ENCODE assay signal across 8 cellular contexts in genomic region chr3:42090973-42091731, GRCh38. TPM values are rescaled to one million over a fixed set of nuclear protein-coding genes. Genes with fewer than 3 reads are reported as not detected.
A peak's percentile ranks its signal among the peaks of the same experiment; 100 is the strongest.
DNase-seq lines count a peak whose midpoint lies in the region; ATAC-seq and TF ChIP-seq lines count a peak whose summit lies in the region.

TRAK1 (plus strand) TSS chr3:42091357; CDS start chr3:42091470, 113 bp downstream.

- peaks cover 26% of the 10 kb centered on the region for H3K36me3 Mint-ChIP-seq in IgD-negative memory B cell
- peaks cover 43% of the 10 kb centered on the region for H3K36me3 Mint-ChIP-seq in MCF 10A (ENCODE audit: insufficient read depth, unreplicated experiment)

- peak within 1 kb of the TSS; percentile 25 to 87 (median 40) for H3K9ac ChIP-seq in subcutaneous abdominal adipose tissue (ENCODE audit: low read length in 5 of 5)

- ATAC-seq in left lobe of liver (peak; percentile 44), GM18907 (IDR thresholded peaks at IDR 0.05; ENCODE audit: unreplicated experiment) (no peak)

- no TSS peak for BruUV-seq in MCF 10A (replicated peaks; lab: Mats Ljungman, UMichigan)

- H3K27me3 ChIP-seq in subcutaneous abdominal adipose tissue (ENCODE audit: control insufficient read depth in 5 of 5, insufficient read depth in 4 of 5, low read length in 5 of 5): no peaks in the 10 kb centered on the region

- CTCF ChIA-PET in MCF 10A (lab: Yijun Ruan, JAX): interaction anchor here (0.6 to 1.4 kb wide), 7 partner anchors 9 to 310 kb away, joined by 3 to 17 read pairs (median 4); no protein-coding TSS in a partner anchor

- H3K27ac Mint-ChIP-seq in IgD-negative memory B cell (peak within 1 kb of the TSS; percentile 47 to 94 (median 60)), MCF 10A (ENCODE audit: low read depth, unreplicated experiment) (peak within 1 kb of the TSS; percentile 72)

- peaks cover 4 to 39% (median 25%) of the 10 kb centered on the region in 5 donors for H3K4me1 ChIP-seq in subcutaneous abdominal adipose tissue (ENCODE audit: control insufficient read depth in 5 of 5, insufficient read depth in 5 of 5, low read length in 5 of 5)

- peak; percentile 91 for DNase-seq in MCF 10A (ENCODE audit: unreplicated experiment)
- no peak for DNase-seq in left lobe of liver (ENCODE audit: low spot score)
- DNase-seq in activated CD4-positive, CD25-positive, alpha-beta regulatory T cell (lab: John Stamatoyannopoulos, UW): no peak
- DNase-seq in NCI-H2029 treated with DMSO at 0.1 percent for 48 hours (lab: John Stamatoyannopoulos, UW): no peak
- no peak for DNase-seq in OCI-M2 (lab: John Stamatoyannopoulos, UW; ENCODE audit: unreplicated experiment)

- peaks cover 0 to 6% (median 0%) of the 10 kb centered on the region in 3 donors for H3K9me3 Mint-ChIP-seq in IgD-negative memory B cell
- H3K9me3 Mint-ChIP-seq in MCF 10A (ENCODE audit: unreplicated experiment): no peaks in the 10 kb centered on the region

- H3K4me1 Mint-ChIP-seq in IgD-negative memory B cell: peaks cover 38 to 55% (median 49%) of the 10 kb centered on the region in 3 donors
- H3K4me1 Mint-ChIP-seq in MCF 10A (ENCODE audit: insufficient read depth, unreplicated experiment): peaks cover 20% of the 10 kb centered on the region

- H3K4me3 ChIP-seq in subcutaneous abdominal adipose tissue (ENCODE audit: low read depth in 1 of 5, low read length in 5 of 5): peak within 1 kb of the TSS; percentile 29 to 67 (median 52)

- H3K4me3 Mint-ChIP-seq in IgD-negative memory B cell (peak within 1 kb of the TSS in 2 of 4 donors; percentile 75 to 86), MCF 10A (ENCODE audit: unreplicated experiment) (peak within 1 kb of the TSS; percentile 70)

- POLR2A ChIA-PET in MCF 10A (lab: Yijun Ruan, JAX): interaction anchor here (0.6 to 2.9 kb wide), 22 partner anchors 8 to 158 kb away, joined by 3 to 52 read pairs (median 6); partner anchors contain the start of gene ULK4

- peak within 1 kb of the TSS; percentile 98 for H3K27ac ChIP-seq in subcutaneous abdominal adipose tissue (ENCODE audit: low read depth, low read length)

- intact Hi-C loops in MCF 10A (cut with micrococcal nuclease): no loop called here

- no peak for TF ChIP-seq CTCF in MCF 10A (IDR thresholded peaks at IDR 0.05; ENCODE audit: unreplicated experiment)

- H3K36me3 ChIP-seq in subcutaneous abdominal adipose tissue (ENCODE audit: control insufficient read depth in 5 of 5, insufficient read depth in 5 of 5, low read length in 5 of 5): peaks cover 6 to 53% (median 30%) of the 10 kb centered on the region in 5 donors

- H3K27me3 Mint-ChIP-seq in IgD-negative memory B cell (no peaks in the 10 kb centered on the region), MCF 10A (ENCODE audit: insufficient read depth, unreplicated experiment) (no peaks in the 10 kb centered on the region)

- peaks cover 0 to 4% (median 0%) of the 10 kb centered on the region in 5 donors for H3K9me3 ChIP-seq in subcutaneous abdominal adipose tissue (ENCODE audit: control insufficient read depth in 5 of 5, low read length in 5 of 5)

RNA-seq across cellular contexts. Expression of gene TRAK1, which starts in this region (rescaled TPM):
- polyA plus RNA-seq in IgD-negative memory B cell: 24.6 TPM
- total RNA-seq in MCF 10A (2022) (32.8 and 33.2 TPM in 2 replicates), left lobe of liver (11.2 TPM)
